ENCODE assay signal across 1 cellular context in genomic region chr1:26991310-26992116, GRCh38.
TF ChIP-seq lines count a peak whose summit lies in the region.

No MANE protein-coding gene starts in this region.

TF ChIP-seq in endothelial cell of umbilical vein, 7 proteins besides CTCF, POLR2A, EP300 and RAD21:
- TF ChIP-seq JUN (IDR thresholded peaks at IDR 0.05; ENCODE audit: borderline replicate concordance, insufficient read depth, insufficient read length, low read depth) (no peak), MYC (IDR thresholded peaks at IDR 0.05; ENCODE audit: low read depth, low read length) (no peak), FOS (IDR thresholded peaks at IDR 0.05; ENCODE audit: borderline replicate concordance, insufficient read depth, low read length) (peak; percentile 68), POLR2AphosphoS5 (IDR thresholded peaks at IDR 0.05; ENCODE audit: insufficient read depth, low read depth, low read length) (no peak), GATA2 (IDR thresholded peaks at IDR 0.05; ENCODE audit: insufficient read depth, insufficient read length, low read depth, low read length) (no peak), EZH2 (IDR thresholded peaks at IDR 0.05; ENCODE audit: borderline replicate concordance, low read depth, low read length, severe bottlenecking) (no peak)
- TF ChIP-seq, protein P1, sequence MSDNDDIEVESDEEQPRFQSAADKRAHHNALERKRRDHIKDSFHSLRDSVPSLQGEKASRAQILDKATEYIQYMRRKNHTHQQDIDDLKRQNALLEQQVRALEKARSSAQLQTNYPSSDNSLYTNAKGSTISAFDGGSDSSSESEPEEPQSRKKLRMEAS (IDR thresholded peaks at IDR 0.05; ENCODE audit: insufficient read depth, insufficient read length): no peak
